In genomic region chr20:25039697-25040437, GRCh38 we compare ENCODE assay signal across 9 cellular contexts. TPM values are rescaled to one million over a fixed set of nuclear protein-coding genes. Genes with fewer than 3 reads are reported as not detected.
DNase-seq lines count a peak whose midpoint lies in the region; ATAC-seq, FAIRE-seq and TF ChIP-seq lines count a peak whose summit lies in the region.
"Had no signal": no experiment of that assay in that cellular context is flagged by ENCODE, and none has a peak within 500 bp of the region (broad histone marks: within the 10 kb centered on the region; RNA-seq: fewer than 3 reads in every experiment).

No MANE protein-coding gene starts in this region.

- H3K27ac ChIP-seq in KOPT-K1 (ENCODE audit: low read depth, low read length, poor library complexity, severe bottlenecking) = peak overlapping the region; percentile 15

- peak; percentile 73 for ATAC-seq in left colon
- no peak for ATAC-seq in HG03432 (IDR thresholded peaks at IDR 0.05; ENCODE audit: unreplicated experiment)

- intact Hi-C loops in left colon (cut with DNase I, micrococcal nuclease) = no loop called here

- H3K36me3 ChIP-seq in KOPT-K1 (ENCODE audit: insufficient read depth, low read length) = peaks cover 14% of the 10 kb centered on the region; the same call in 1 of the 2 replicates
- H3K36me3 ChIP-seq in bronchial epithelial cell (ENCODE audit: control insufficient read depth, insufficient read depth, low read length) = no peaks in the 10 kb centered on the region

- no peak for TF ChIP-seq CTCF in bronchial epithelial cell (IDR thresholded peaks at IDR 0.05; ENCODE audit: insufficient read depth, low read length, severe bottlenecking)

- no peaks in the 10 kb centered on the region for H3K27me3 ChIP-seq in bronchial epithelial cell (ENCODE audit: control insufficient read depth, insufficient read depth, low read length)

- FAIRE-seq in bronchial epithelial cell (lab: Jason Lieb, UNC) = no peak

- DNase-seq in bronchial epithelial cell (ENCODE audit: low read depth) (peak; percentile 21), left colon (peak; percentile 78 to 94), stromal cell of bone marrow (ENCODE audit: low read depth) (peak; percentile 25), SHP77 treated with DMSO at 0.1 percent for 48 hours (lab: John Stamatoyannopoulos, UW) (no peak)
- DNase-seq in activated effector memory CD4-positive, alpha-beta T cell treated with Interleukin-2 at 50 U/mL for 16 hours = no peak
- DNase-seq in activated T-cell treated with anti-CD3 and anti-CD28 coated beads, Interleukin-2, amount 50 U/mL, for 1 hour = no peak

- H3K9me3 ChIP-seq in KOPT-K1 (ENCODE audit: insufficient read depth, low read length, poor library complexity, severe bottlenecking) = no peaks in the 10 kb centered on the region

- H3K4me3 ChIP-seq in bronchial epithelial cell (ENCODE audit: low read depth, low read length) = no peak overlapping the region

RNA-seq across cellular contexts. Expression of gene ACSS1, which starts 18.1 kb away (rescaled TPM):
- total RNA-seq in bronchial epithelial cell = 0.64 and 1.8 TPM in 2 replicates
- total RNA-seq in left colon = 10 to 100 TPM; 37.8 to 43.6 TPM

RNA-seq across cellular contexts. Expression of gene VSX1, which starts 42.1 kb away (rescaled TPM):
- not detected in 2 replicates for total RNA-seq in bronchial epithelial cell
- total RNA-seq in left colon = not detected
- total RNA-seq: glomerular endothelial cell had no signal

RNA-seq across cellular contexts. Expression of gene APMAP, which starts 47.3 kb away (rescaled TPM):
- total RNA-seq in bronchial epithelial cell = 207 and 221 TPM in 2 replicates
- 10 to 100 TPM; 44.5 to 53.4 TPM for total RNA-seq in left colon

Comparison
In these comparisons a context has a peak if more than half of its experiments do, and no peak if none do; other contexts are left out.
1. DNase-seq: peak in bronchial epithelial cell (single experiment), left colon (2 of 2) and stromal cell of bone marrow (single experiment); none in SHP77 treated with DMSO at 0.1 percent for 48 hours (single experiment), activated effector memory CD4-positive, alpha-beta T cell treated with Interleukin-2 at 50 U/mL for 16 hours (single experiment) and activated T-cell treated with anti-CD3 and anti-CD28 coated beads, Interleukin-2, amount 50 U/mL, for 1 hour (single experiment).
2. RNA of gene ACSS1, which starts 18.1 kb away (total RNA-seq): 37.8 to 43.6 TPM in left colon; 0.64 to 1.8 TPM in bronchial epithelial cell; every median in the first group is over 10 times any median in the second.